ENCODE assay signal across 8 cellular contexts in genomic region chr19:46785980-46786235, GRCh38. TPM values are rescaled to one million over a fixed set of nuclear protein-coding genes. Genes with fewer than 3 reads are reported as not detected.
A peak's percentile ranks its signal among the peaks of the same experiment; 100 is the strongest.
DNase-seq lines count a peak whose midpoint lies in the region; ATAC-seq and TF ChIP-seq lines count a peak whose summit lies in the region.

No MANE protein-coding gene starts in this region.

- H3K9me3 Mint-ChIP-seq in nephron, result no peaks in the 10 kb centered on the region

- H3K27ac ChIP-seq in BLaER1 (peak overlapping the region; percentile 95), Karpas-422 (ENCODE audit: low read length) (peak overlapping the region; percentile 88), dorsolateral prefrontal cortex (peak overlapping the region in 4 of 59 donors; percentile 37 to 70 (median 60))

- H3K36me3 ChIP-seq in BLaER1 (peaks cover 54% of the 10 kb centered on the region), Karpas-422 (ENCODE audit: insufficient read depth, low read length) (peaks cover 31% of the 10 kb centered on the region)

- peak overlapping the region; percentile 95 to 96 (median 95) for H3K27ac Mint-ChIP-seq in nephron

- ATAC-seq in HG03378 (IDR thresholded peaks at IDR 0.05; ENCODE audit: unreplicated experiment), result no peak

- peak overlapping the region; percentile 99 for H3K9ac ChIP-seq in BLaER1
- H3K9ac ChIP-seq in Karpas-422 (ENCODE audit: low read length), result peak overlapping the region; percentile 87

- peaks cover 45% of the 10 kb centered on the region for H3K4me1 Mint-ChIP-seq in nephron

- H3K27me3 Mint-ChIP-seq in nephron (ENCODE audit: low read depth), result peaks cover 6% of the 10 kb centered on the region

- H4K20me1 ChIP-seq in BLaER1 (peaks cover 74% of the 10 kb centered on the region), Karpas-422 (ENCODE audit: insufficient read depth, low read depth, low read length) (peaks cover 44% of the 10 kb centered on the region)

- peaks cover 62% of the 10 kb centered on the region for H3K79me2 ChIP-seq in Karpas-422 (ENCODE audit: low read length)

- no peak overlapping the region for H2AFZ ChIP-seq in Karpas-422 (ENCODE audit: low read length)

- TF ChIP-seq CTCF in dorsolateral prefrontal cortex (IDR thresholded peaks at IDR 0.05 in 54 of 56, conservative IDR thresholded peaks at IDR 0.05 in 2 of 56; ENCODE audit: low read depth in 1 of 56, partially characterized antibody in 56 of 56) (no peak), nephron (IDR thresholded peaks at IDR 0.05; ENCODE audit: unreplicated experiment in 3 of 3) (no peak)

- H3K4me2 ChIP-seq in BLaER1, result peak overlapping the region; percentile 92
- H3K4me2 ChIP-seq in Karpas-422 (ENCODE audit: low read depth, low read length, poor library complexity, severe bottlenecking), result peak overlapping the region; percentile 75

- no peak for TF ChIP-seq POLR2A in erythroblast (IDR thresholded peaks at IDR 0.05; ENCODE audit: low read length)

- DNase-seq in Karpas-422 (no peak), dorsolateral prefrontal cortex (no peak), erythroblast (lab: John Stamatoyannopoulos, UW) (no peak)
- DNase-seq in activated CD4-positive, CD25-positive, alpha-beta regulatory T cell treated with anti-CD3 and anti-CD28 coated beads, Interleukin-2, amount 50 U/mL, for 72 hours, result no peak
- no peak for DNase-seq in effector CD8-positive, alpha-beta T cell (lab: John Stamatoyannopoulos, UW)

- H3K9me3 ChIP-seq in BLaER1 (no peaks in the 10 kb centered on the region), Karpas-422 (ENCODE audit: low read length) (no peaks in the 10 kb centered on the region)

- peaks cover 14% of the 10 kb centered on the region for H3K36me3 Mint-ChIP-seq in nephron (ENCODE audit: low read depth)

- peak overlapping the region; percentile 93 to 97 (median 94) for H3K4me3 Mint-ChIP-seq in nephron

- peaks cover 63% of the 10 kb centered on the region for H3K4me1 ChIP-seq in BLaER1
- H3K4me1 ChIP-seq in Karpas-422 (ENCODE audit: low read length), result peaks cover 28% of the 10 kb centered on the region

- no peaks in the 10 kb centered on the region for H3K9me2 ChIP-seq in Karpas-422 (replicated peaks; ENCODE audit: insufficient read depth, low read length)

- peak overlapping the region; percentile 89 for H3K4me3 ChIP-seq in BLaER1
- H3K4me3 ChIP-seq in Karpas-422 (ENCODE audit: low read length), result peak overlapping the region; percentile 92
- H3K4me3 ChIP-seq in dorsolateral prefrontal cortex, result peak overlapping the region in 30 of 59 donors; percentile 10 to 72 (median 59)

- H3K27me3 ChIP-seq in BLaER1 (no peaks in the 10 kb centered on the region), Karpas-422 (ENCODE audit: low read length) (no peaks in the 10 kb centered on the region), dorsolateral prefrontal cortex (peaks cover 0 to 33% (median 11%) of the 10 kb centered on the region in 45 donors)

- intact Hi-C loops in dorsolateral prefrontal cortex (cut with DNase I), result no loop called here

RNA-seq across cellular contexts. Expression of gene SLC1A5, which starts 2.5 kb away (rescaled TPM):
- 116 and 189 TPM in 2 replicates for total RNA-seq in Karpas-422 (2014; rRNA removed; shearing (Covaris generic); ENCODE audit: low replicate concordance)
- total RNA-seq in dorsolateral prefrontal cortex, result 10 to 100 TPM in 9 of 120 experiments, 1 to 10 TPM in 110, under 1 TPM in 1; 0.79 to 17.1 (median 4.6) TPM

RNA-seq across cellular contexts. Expression of gene STRN4, which starts 39.7 kb away (rescaled TPM):
- 37.5 and 55.2 TPM in 2 replicates for total RNA-seq in Karpas-422 (2014; rRNA removed; shearing (Covaris generic); ENCODE audit: low replicate concordance)
- 100 to 1,000 TPM in 19 of 120 experiments, 10 to 100 TPM in 101; 69.7 to 119 (median 86.8) TPM for total RNA-seq in dorsolateral prefrontal cortex

RNA-seq across cellular contexts. Expression of gene FKRP, which starts 40.1 kb away (rescaled TPM):
- 14.6 and 18.4 TPM in 2 replicates for total RNA-seq in Karpas-422 (2014; rRNA removed; shearing (Covaris generic); ENCODE audit: low replicate concordance)
- total RNA-seq in dorsolateral prefrontal cortex, result 10 to 100 TPM; 18.2 to 45.4 (median 30.5) TPM
